ENCODE assay signal across 1 cellular context in the genomic region with DNA sequence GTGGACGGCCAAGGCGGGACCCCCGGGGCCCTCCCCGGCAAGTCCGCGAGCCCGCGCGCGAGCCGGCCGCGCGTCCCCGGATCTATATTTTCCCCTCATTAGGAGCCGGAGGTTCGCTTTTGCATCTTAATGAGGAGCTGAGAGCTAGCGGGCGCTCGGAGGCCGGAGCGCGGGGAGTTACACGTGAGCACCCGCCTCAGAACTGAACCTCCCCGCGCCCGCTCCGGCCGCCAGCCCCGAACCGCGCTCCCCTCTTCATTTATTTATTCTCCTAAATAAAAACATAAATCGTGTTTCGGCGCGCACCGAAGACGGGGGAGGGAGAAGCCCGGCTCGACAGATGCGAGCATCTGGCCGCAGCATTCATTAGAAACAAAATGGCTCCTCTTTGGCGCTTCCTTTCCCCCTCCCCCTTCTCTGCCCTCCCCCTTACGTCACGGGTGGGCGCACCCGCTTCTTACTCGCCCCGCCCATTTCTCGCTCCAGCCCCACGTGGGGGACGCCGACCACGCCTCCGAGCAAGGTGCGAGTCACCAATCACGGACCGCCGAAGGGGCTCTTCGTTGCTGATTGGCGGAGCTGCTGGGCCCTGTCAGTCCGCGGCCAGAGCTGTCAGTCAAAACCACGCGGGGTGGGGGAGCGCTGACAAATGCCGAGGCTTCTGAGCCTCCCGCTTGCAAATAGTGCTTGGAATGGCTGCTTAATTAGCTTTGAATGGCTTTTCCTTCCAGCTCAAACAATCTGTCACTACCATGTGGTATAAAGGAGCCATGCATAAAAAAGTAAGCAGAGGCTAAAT.
A peak's percentile ranks its signal among the peaks of the same experiment; 100 is the strongest.
TF ChIP-seq lines count a peak whose summit lies in the region.

No MANE protein-coding gene starts in this region.

TF ChIP-seq in HepG2, 621 proteins besides CTCF, POLR2A, EP300 and RAD21 (continued from another document and continues in another):
- TF ChIP-seq, protein P1, sequence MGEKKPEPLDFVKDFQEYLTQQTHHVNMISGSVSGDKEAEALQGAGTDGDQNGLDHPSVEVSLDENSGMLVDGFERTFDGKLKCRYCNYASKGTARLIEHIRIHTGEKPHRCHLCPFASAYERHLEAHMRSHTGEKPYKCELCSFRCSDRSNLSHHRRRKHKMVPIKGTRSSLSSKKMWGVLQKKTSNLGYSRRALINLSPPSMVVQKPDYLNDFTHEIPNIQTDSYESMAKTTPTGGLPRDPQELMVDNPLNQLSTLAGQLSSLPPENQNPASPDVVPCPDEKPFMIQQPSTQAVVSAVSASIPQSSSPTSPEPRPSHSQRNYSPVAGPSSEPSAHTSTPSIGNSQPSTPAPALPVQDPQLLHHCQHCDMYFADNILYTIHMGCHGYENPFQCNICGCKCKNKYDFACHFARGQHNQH (CRISPR knock-in tag; IDR thresholded peaks at IDR 0.05), result peak; percentile 41; the same call in 1 of the 2 replicates
- TF ChIP-seq ZNF33B (CRISPR knock-in tag; IDR thresholded peaks at IDR 0.05) (no peak), KDM5A (IDR thresholded peaks at IDR 0.05; ENCODE audit: borderline replicate concordance, low read length) (no peak), REL (CRISPR knock-in tag; conservative IDR thresholded peaks at IDR 0.05) (peak; percentile 60; the same call in 1 of the 2 replicates), RELA (CRISPR knock-in tag; IDR thresholded peaks at IDR 0.05) (no peak), ZNF317 (CRISPR knock-in tag; IDR thresholded peaks at IDR 0.05) (no peak), ZNF468 (CRISPR knock-in tag; IDR thresholded peaks at IDR 0.05) (no peak), SMYD3 (CRISPR knock-in tag; IDR thresholded peaks at IDR 0.05) (peak; percentile 42; the same call in 1 of the 2 replicates), POLR2G (IDR thresholded peaks at IDR 0.05; ENCODE audit: low read depth, low read length) (peak; percentile 83), RBM22 (optimal IDR thresholded peaks at IDR 0.05; ENCODE audit: low read length) (no peak), NR3C1 (CRISPR knock-in tag; IDR thresholded peaks at IDR 0.05) (no peak), ARID2 (CRISPR knock-in tag; IDR thresholded peaks at IDR 0.05; ENCODE audit: borderline replicate concordance) (no peak), ZFP36 (IDR thresholded peaks at IDR 0.05; ENCODE audit: borderline replicate concordance, low read depth, low read length, partially characterized antibody) (no peak), SKI (IDR thresholded peaks at IDR 0.05; ENCODE audit: partially characterized antibody) (peak; percentile 4), PHF21A (CRISPR knock-in tag; IDR thresholded peaks at IDR 0.05) (peak; percentile 54; the same call in 1 of the 2 replicates), CBX1 (IDR thresholded peaks at IDR 0.05; ENCODE audit: low read depth) (no peak), RXRB (CRISPR knock-in tag; IDR thresholded peaks at IDR 0.05; ENCODE audit: borderline replicate concordance) (peak; percentile 47), FOXK2 (IDR thresholded peaks at IDR 0.05) (no peak), ZNF253 (CRISPR knock-in tag; IDR thresholded peaks at IDR 0.05; ENCODE audit: borderline replicate concordance) (no peak), CBFB (CRISPR knock-in tag; IDR thresholded peaks at IDR 0.05) (no peak), AGO2 (optimal IDR thresholded peaks at IDR 0.05; ENCODE audit: low read depth, low read length) (peak; percentile 98), DNMT3B (CRISPR knock-in tag; conservative IDR thresholded peaks at IDR 0.05) (no peak), ZNF282 (IDR thresholded peaks at IDR 0.05; ENCODE audit: partially characterized antibody) (no peak), ZNF775 (CRISPR knock-in tag; IDR thresholded peaks at IDR 0.05; ENCODE audit: borderline replicate concordance) (no peak), ZNF230 (CRISPR knock-in tag; IDR thresholded peaks at IDR 0.05) (no peak), ZNF790 (CRISPR knock-in tag; IDR thresholded peaks at IDR 0.05; ENCODE audit: borderline replicate concordance) (no peak), ZNF792 (CRISPR knock-in tag; IDR thresholded peaks at IDR 0.05) (0 out of 2 replicates have a peak, but pooled peaks have one; percentile 28)
- TF ChIP-seq, protein P2, sequence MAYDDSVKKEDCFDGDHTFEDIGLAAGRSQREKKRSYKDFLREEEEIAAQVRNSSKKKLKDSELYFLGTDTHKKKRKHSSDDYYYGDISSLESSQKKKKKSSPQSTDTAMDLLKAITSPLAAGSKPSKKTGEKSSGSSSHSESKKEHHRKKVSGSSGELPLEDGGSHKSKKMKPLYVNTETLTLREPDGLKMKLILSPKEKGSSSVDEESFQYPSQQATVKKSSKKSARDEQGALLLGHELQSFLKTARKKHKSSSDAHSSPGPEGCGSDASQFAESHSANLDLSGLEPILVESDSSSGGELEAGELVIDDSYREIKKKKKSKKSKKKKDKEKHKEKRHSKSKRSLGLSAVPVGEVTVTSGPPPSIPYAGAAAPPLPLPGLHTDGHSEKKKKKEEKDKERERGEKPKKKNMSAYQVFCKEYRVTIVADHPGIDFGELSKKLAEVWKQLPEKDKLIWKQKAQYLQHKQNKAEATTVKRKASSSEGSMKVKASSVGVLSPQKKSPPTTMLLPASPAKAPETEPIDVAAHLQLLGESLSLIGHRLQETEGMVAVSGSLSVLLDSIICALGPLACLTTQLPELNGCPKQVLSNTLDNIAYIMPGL (CRISPR knock-in tag; IDR thresholded peaks at IDR 0.05; ENCODE audit: borderline replicate concordance in 1 of 2, low read depth in 1 of 2), result 0 out of 4 replicates have a peak, but pooled peaks have one; percentile 1 to 43
- TF ChIP-seq, protein P3, sequence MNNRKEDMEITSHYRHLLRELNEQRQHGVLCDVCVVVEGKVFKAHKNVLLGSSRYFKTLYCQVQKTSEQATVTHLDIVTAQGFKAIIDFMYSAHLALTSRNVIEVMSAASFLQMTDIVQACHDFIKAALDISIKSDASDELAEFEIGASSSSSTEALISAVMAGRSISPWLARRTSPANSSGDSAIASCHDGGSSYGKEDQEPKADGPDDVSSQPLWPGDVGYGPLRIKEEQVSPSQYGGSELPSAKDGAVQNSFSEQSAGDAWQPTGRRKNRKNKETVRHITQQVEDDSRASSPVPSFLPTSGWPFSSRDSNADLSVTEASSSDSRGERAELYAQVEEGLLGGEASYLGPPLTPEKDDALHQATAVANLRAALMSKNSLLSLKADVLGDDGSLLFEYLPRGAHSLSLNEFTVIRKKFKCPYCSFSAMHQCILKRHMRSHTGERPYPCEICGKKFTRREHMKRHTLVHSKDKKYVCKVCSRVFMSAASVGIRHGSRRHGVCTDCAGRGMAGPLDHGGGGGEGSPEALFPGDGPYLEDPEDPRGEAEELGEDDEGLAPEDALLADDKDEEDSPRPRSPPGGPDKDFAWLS (CRISPR knock-in tag; IDR thresholded peaks at IDR 0.05; ENCODE audit: borderline replicate concordance), result no peak
- TF ChIP-seq, protein P4, sequence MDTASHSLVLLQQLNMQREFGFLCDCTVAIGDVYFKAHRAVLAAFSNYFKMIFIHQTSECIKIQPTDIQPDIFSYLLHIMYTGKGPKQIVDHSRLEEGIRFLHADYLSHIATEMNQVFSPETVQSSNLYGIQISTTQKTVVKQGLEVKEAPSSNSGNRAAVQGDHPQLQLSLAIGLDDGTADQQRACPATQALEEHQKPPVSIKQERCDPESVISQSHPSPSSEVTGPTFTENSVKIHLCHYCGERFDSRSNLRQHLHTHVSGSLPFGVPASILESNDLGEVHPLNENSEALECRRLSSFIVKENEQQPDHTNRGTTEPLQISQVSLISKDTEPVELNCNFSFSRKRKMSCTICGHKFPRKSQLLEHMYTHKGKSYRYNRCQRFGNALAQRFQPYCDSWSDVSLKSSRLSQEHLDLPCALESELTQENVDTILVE (CRISPR knock-in tag; IDR thresholded peaks at IDR 0.05), result peak; percentile 34; the same call in 1 of the 2 replicates
- TF ChIP-seq, protein P5, sequence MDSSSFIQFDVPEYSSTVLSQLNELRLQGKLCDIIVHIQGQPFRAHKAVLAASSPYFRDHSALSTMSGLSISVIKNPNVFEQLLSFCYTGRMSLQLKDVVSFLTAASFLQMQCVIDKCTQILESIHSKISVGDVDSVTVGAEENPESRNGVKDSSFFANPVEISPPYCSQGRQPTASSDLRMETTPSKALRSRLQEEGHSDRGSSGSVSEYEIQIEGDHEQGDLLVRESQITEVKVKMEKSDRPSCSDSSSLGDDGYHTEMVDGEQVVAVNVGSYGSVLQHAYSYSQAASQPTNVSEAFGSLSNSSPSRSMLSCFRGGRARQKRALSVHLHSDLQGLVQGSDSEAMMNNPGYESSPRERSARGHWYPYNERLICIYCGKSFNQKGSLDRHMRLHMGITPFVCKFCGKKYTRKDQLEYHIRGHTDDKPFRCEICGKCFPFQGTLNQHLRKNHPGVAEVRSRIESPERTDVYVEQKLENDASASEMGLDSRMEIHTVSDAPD (CRISPR knock-in tag; IDR thresholded peaks at IDR 0.05), result peak; percentile 39; the same call in 1 of the 2 replicates
- TF ChIP-seq, protein P6, sequence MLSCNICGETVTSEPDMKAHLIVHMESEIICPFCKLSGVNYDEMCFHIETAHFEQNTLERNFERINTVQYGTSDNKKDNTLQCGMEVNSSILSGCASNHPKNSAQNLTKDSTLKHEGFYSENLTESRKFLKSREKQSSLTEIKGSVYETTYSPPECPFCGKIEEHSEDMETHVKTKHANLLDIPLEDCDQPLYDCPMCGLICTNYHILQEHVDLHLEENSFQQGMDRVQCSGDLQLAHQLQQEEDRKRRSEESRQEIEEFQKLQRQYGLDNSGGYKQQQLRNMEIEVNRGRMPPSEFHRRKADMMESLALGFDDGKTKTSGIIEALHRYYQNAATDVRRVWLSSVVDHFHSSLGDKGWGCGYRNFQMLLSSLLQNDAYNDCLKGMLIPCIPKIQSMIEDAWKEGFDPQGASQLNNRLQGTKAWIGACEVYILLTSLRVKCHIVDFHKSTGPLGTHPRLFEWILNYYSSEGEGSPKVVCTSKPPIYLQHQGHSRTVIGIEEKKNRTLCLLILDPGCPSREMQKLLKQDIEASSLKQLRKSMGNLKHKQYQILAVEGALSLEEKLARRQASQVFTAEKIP (CRISPR knock-in tag; IDR thresholded peaks at IDR 0.05; ENCODE audit: borderline replicate concordance), result no peak
- TF ChIP-seq, protein P7, sequence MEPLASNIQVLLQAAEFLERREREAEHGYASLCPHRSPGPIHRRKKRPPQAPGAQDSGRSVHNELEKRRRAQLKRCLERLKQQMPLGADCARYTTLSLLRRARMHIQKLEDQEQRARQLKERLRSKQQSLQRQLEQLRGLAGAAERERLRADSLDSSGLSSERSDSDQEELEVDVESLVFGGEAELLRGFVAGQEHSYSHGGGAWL (CRISPR knock-in tag; IDR thresholded peaks at IDR 0.05), result 0 out of 2 replicates have a peak, but pooled peaks have one; percentile 60
- TF ChIP-seq, protein P8, sequence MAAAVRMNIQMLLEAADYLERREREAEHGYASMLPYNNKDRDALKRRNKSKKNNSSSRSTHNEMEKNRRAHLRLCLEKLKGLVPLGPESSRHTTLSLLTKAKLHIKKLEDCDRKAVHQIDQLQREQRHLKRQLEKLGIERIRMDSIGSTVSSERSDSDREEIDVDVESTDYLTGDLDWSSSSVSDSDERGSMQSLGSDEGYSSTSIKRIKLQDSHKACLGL (CRISPR knock-in tag; IDR thresholded peaks at IDR 0.05), result no peak
- TF ChIP-seq, protein P9, sequence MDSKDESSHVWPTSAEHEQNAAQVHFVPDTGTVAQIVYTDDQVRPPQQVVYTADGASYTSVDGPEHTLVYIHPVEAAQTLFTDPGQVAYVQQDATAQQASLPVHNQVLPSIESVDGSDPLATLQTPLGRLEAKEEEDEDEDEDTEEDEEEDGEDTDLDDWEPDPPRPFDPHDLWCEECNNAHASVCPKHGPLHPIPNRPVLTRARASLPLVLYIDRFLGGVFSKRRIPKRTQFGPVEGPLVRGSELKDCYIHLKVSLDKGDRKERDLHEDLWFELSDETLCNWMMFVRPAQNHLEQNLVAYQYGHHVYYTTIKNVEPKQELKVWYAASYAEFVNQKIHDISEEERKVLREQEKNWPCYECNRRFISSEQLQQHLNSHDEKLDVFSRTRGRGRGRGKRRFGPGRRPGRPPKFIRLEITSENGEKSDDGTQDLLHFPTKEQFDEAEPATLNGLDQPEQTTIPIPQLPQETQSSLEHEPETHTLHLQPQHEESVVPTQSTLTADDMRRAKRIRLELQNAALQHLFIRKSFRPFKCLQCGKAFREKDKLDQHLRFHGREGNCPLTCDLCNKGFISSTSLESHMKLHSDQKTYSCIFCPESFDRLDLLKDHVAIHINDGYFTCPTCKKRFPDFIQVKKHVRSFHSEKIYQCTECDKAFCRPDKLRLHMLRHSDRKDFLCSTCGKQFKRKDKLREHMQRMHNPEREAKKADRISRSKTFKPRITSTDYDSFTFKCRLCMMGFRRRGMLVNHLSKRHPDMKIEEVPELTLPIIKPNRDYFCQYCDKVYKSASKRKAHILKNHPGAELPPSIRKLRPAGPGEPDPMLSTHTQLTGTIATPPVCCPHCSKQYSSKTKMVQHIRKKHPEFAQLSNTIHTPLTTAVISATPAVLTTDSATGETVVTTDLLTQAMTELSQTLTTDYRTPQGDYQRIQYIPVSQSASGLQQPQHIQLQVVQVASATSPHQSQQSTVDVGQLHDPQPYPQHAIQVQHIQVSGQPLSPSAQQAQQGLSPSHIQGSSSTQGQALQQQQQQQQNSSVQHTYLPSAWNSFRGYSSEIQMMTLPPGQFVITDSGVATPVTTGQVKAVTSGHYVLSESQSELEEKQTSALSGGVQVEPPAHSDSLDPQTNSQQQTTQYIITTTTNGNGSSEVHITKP (CRISPR knock-in tag; IDR thresholded peaks at IDR 0.05; ENCODE audit: low read depth), result no peak
- TF ChIP-seq, protein P10, sequence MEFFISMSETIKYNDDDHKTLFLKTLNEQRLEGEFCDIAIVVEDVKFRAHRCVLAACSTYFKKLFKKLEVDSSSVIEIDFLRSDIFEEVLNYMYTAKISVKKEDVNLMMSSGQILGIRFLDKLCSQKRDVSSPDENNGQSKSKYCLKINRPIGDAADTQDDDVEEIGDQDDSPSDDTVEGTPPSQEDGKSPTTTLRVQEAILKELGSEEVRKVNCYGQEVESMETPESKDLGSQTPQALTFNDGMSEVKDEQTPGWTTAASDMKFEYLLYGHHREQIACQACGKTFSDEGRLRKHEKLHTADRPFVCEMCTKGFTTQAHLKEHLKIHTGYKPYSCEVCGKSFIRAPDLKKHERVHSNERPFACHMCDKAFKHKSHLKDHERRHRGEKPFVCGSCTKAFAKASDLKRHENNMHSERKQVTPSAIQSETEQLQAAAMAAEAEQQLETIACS (CRISPR knock-in tag; IDR thresholded peaks at IDR 0.05), result no peak; the same call in 1 of the 2 replicates
